ENCODE assay signal across 11 cellular contexts in the genomic region with DNA sequence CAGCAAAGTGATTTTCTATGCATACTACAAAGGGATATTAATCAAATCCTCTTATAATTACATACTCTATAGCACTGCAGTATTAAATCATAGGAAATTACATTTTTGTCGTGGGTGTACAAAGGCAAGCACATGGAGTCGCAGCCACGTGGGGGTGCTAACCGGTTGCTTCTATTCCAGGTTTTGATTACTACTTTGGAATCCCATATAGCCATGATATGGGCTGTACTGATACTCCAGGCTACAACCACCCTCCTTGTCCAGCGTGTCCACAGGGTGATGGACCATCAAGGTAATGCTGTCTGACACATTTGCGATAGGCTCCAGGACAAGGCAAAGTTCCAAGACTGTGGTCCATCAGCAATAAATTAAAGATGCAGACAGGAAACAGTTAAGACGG.
DNase-seq lines count a peak whose midpoint lies in the region; ATAC-seq and TF ChIP-seq lines count a peak whose summit lies in the region.
"Had no signal": no experiment of that assay in that cellular context is flagged by ENCODE, and none has a peak within 500 bp of the region (broad histone marks: within the 10 kb centered on the region; RNA-seq: fewer than 3 reads in every experiment).

No MANE protein-coding gene starts in this region.

- H3K27ac ChIP-seq in brain microvascular endothelial cell (no peak overlapping the region), left lung (no peak overlapping the region)

- peaks cover 0 to 6% (median 0%) of the 10 kb centered on the region in 3 donors for H3K36me3 Mint-ChIP-seq in immature natural killer cell

- no peaks in the 10 kb centered on the region for H3K9me3 Mint-ChIP-seq in immature natural killer cell

- no peaks in the 10 kb centered on the region for H3K27me3 ChIP-seq in BJ (ENCODE audit: control insufficient read depth, insufficient read depth, low read length)
- H3K27me3 ChIP-seq in brain microvascular endothelial cell (replicated peaks): no peaks in the 10 kb centered on the region
- no peaks in the 10 kb centered on the region for H3K27me3 ChIP-seq in H7 (ENCODE audit: control insufficient read depth, insufficient read depth, low read length)
- H3K27me3 ChIP-seq in left lung: no peaks in the 10 kb centered on the region

- in situ Hi-C loops in KBM-7 (cut with MboI; ENCODE audit: low pct_unique_long_range_greater_than_20kb, low sequenced_read_pairs): no loop called here
- in situ Hi-C loops in brain microvascular endothelial cell (cut with HindIII; ENCODE audit: low pct_ligation_motif_present, low sequenced_read_pairs): no loop called here

- TF ChIP-seq CTCF in BJ (IDR thresholded peaks at IDR 0.05; ENCODE audit: insufficient read depth, low read depth, low read length) (peak; percentile 44), brain microvascular endothelial cell (IDR thresholded peaks at IDR 0.05; ENCODE audit: low read depth, low read length, missing control alignments) (peak; percentile 14), left lung (IDR thresholded peaks at IDR 0.05) (no peak)

- H3K4me1 ChIP-seq in left lung: peaks cover 0 to 62% of the 10 kb centered on the region in 2 donors

- peaks cover 8 to 15% (median 10%) of the 10 kb centered on the region in 3 donors for H3K27me3 Mint-ChIP-seq in immature natural killer cell (ENCODE audit: low read depth in 3 of 3)

- intact Hi-C loops in left lung (cut with DNase I): no loop called here

- peak overlapping the region in 3 of 5 donors; percentile 27 to 68 (median 29) for H3K4me3 Mint-ChIP-seq in immature natural killer cell

- ATAC-seq in HG02798 (IDR thresholded peaks at IDR 0.05; ENCODE audit: poor library complexity, unreplicated experiment) (no peak), left lung (no peak)
- ATAC-seq: activated CD4-positive, CD25-positive, alpha-beta regulatory T cell treated with anti-CD3 and anti-CD28 coated beads, Interleukin-2, amount 50 U/mL, for 24 hours; mucosa of descending colon had no signal

- no peaks in the 10 kb centered on the region for H3K9me3 ChIP-seq in left lung
- H3K9me3 ChIP-seq: mucosa of descending colon had no signal

- DNase-seq in BJ (ENCODE audit: low read depth) (no peak), KBM-7 (peak; percentile 17), brain microvascular endothelial cell (peak; percentile 9), immature natural killer cell (no peak), H7 (no peak), left lung (no peak)
- no peak for DNase-seq in activated CD4-positive, alpha-beta T cell treated with anti-CD3 and anti-CD28 coated beads for 48 hours
- DNase-seq: mucosa of descending colon, SIG-M5 had no signal

- H3K27ac Mint-ChIP-seq in immature natural killer cell: peak overlapping the region in 5 of 6 donors; percentile 2 to 95 (median 55)

- H3K4me1 Mint-ChIP-seq in immature natural killer cell: peaks cover 87 to 93% of the 10 kb centered on the region in 2 donors

- POLR2A ChIA-PET in BJ (lab: Charles Lee): no interaction called here

- no peak overlapping the region for H3K4me3 ChIP-seq in BJ (ENCODE audit: low read depth, low read length)
- H3K4me3 ChIP-seq in brain microvascular endothelial cell (ENCODE audit: low read depth, low read length): no peak overlapping the region
- no peak overlapping the region for H3K4me3 ChIP-seq in H7 (ENCODE audit: insufficient read depth, low read depth, low read length)
- H3K4me3 ChIP-seq in left lung: no peak overlapping the region
- H3K4me3 ChIP-seq: mucosa of descending colon had no signal

- CTCF ChIA-PET in BJ (lab: Yijun Ruan, JAX): interaction anchor here (1.4 kb wide), 1 partner anchor 32 kb away, joined by 5 read pairs; no protein-coding TSS in a partner anchor

- H3K36me3 ChIP-seq in BJ (ENCODE audit: control insufficient read depth, insufficient read depth, low read length): no peaks in the 10 kb centered on the region
- no peaks in the 10 kb centered on the region for H3K36me3 ChIP-seq in brain microvascular endothelial cell (replicated peaks)
- H3K36me3 ChIP-seq in H7 (replicated peaks; ENCODE audit: control insufficient read depth, insufficient read depth, low read length): no peaks in the 10 kb centered on the region
- no peaks in the 10 kb centered on the region for H3K36me3 ChIP-seq in left lung

Comparison
In these comparisons a context has a peak if more than half of its experiments do, and no peak if none do; other contexts are left out.
1. DNase-seq: peak in KBM-7 (single experiment) and brain microvascular endothelial cell (single experiment); none in BJ (single experiment), immature natural killer cell (0 of 3), activated CD4-positive, alpha-beta T cell treated with anti-CD3 and anti-CD28 coated beads for 48 hours (single experiment), H7 (single experiment) and left lung (0 of 2).
2. CTCF ChIP-seq: peak in BJ (single experiment) and brain microvascular endothelial cell (single experiment); none in left lung (0 of 2).